In the genomic region with DNA sequence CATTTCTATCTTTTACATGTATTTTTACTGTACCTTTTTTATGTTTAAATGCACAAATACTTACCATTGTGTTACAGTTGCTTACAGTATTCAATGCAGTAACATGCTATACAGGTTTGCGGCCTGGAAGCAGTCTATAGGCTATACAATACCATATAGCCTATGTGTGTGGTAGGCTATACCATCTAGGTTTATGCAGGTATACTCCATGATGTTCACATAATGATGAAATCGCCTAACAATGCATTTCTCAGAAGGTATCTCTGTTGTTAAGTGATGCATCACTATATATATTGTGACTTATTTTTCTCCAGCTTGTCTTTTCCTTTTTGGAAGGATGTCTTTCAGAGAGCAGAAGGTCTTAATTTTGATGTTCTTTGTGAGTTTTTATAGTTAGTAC, we compare ENCODE assay signal across 2 cellular contexts.
A peak's percentile ranks its signal among the peaks of the same experiment; 100 is the strongest.
TF ChIP-seq lines count a peak whose summit lies in the region.

No MANE protein-coding gene starts in this region.

TF ChIP-seq in HEK293, 187 proteins besides CTCF, POLR2A, EP300 and RAD21:
- TF ChIP-seq, protein P1, sequence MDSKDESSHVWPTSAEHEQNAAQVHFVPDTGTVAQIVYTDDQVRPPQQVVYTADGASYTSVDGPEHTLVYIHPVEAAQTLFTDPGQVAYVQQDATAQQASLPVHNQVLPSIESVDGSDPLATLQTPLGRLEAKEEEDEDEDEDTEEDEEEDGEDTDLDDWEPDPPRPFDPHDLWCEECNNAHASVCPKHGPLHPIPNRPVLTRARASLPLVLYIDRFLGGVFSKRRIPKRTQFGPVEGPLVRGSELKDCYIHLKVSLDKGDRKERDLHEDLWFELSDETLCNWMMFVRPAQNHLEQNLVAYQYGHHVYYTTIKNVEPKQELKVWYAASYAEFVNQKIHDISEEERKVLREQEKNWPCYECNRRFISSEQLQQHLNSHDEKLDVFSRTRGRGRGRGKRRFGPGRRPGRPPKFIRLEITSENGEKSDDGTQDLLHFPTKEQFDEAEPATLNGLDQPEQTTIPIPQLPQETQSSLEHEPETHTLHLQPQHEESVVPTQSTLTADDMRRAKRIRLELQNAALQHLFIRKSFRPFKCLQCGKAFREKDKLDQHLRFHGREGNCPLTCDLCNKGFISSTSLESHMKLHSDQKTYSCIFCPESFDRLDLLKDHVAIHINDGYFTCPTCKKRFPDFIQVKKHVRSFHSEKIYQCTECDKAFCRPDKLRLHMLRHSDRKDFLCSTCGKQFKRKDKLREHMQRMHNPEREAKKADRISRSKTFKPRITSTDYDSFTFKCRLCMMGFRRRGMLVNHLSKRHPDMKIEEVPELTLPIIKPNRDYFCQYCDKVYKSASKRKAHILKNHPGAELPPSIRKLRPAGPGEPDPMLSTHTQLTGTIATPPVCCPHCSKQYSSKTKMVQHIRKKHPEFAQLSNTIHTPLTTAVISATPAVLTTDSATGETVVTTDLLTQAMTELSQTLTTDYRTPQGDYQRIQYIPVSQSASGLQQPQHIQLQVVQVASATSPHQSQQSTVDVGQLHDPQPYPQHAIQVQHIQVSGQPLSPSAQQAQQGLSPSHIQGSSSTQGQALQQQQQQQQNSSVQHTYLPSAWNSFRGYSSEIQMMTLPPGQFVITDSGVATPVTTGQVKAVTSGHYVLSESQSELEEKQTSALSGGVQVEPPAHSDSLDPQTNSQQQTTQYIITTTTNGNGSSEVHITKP (tag by site-specific recombination; IDR thresholded peaks at IDR 0.05): peak; percentile 61; the same call in 1 of the 2 replicates
- TF ChIP-seq ZNF654 (tag by site-specific recombination; IDR thresholded peaks at IDR 0.05; ENCODE audit: low read depth): no peak

TF ChIP-seq in K562, 482 proteins besides CTCF, POLR2A, EP300 and RAD21:
- no peak for TF ChIP-seq SRSF1 (IDR thresholded peaks at IDR 0.05; ENCODE audit: low read depth, low read length)
- TF ChIP-seq, protein P2, sequence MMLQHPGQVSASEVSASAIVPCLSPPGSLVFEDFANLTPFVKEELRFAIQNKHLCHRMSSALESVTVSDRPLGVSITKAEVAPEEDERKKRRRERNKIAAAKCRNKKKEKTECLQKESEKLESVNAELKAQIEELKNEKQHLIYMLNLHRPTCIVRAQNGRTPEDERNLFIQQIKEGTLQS (IDR thresholded peaks at IDR 0.05): peak; percentile 55
- TF ChIP-seq, protein P2 (CRISPR knock-in tag; conservative IDR thresholded peaks at IDR 0.05): no peak
